Comparison of ENCODE assay signal across 8 cellular contexts in genomic region chr17:42276359-42276608, GRCh38. TPM values are rescaled to one million over a fixed set of nuclear protein-coding genes. Genes with fewer than 3 reads are reported as not detected.
DNase-seq lines count a peak whose midpoint lies in the region; ATAC-seq and TF ChIP-seq lines count a peak whose summit lies in the region.

STAT5B (minus strand) TSS chr17:42276391; CDS start chr17:42232127, 44,264 bp downstream.

- H3K9me3 ChIP-seq in HAP-1 (no peaks in the 10 kb centered on the region), colonic mucosa (no peaks in the 10 kb centered on the region)

- peak within 1 kb of the TSS; percentile 77 to 88 for H3K9ac ChIP-seq in colonic mucosa (ENCODE audit: low read depth in 2 of 2, low read length in 2 of 2)

- H3K4me3 ChIP-seq in GM06990 (replicated peaks; ENCODE audit: low read depth, low read length) (peak within 1 kb of the TSS; percentile 91), HAP-1 (peak within 1 kb of the TSS; percentile 59), colonic mucosa (peak within 1 kb of the TSS; percentile 65)

- H3K36me3 ChIP-seq in GM06990 (ENCODE audit: control insufficient read depth, insufficient read depth, low read length), result no peaks in the 10 kb centered on the region
- H3K36me3 ChIP-seq in HAP-1 (replicated peaks), result no peaks in the 10 kb centered on the region
- no peaks in the 10 kb centered on the region for H3K36me3 ChIP-seq in colonic mucosa

- ATAC-seq in HG03457 (IDR thresholded peaks at IDR 0.05; ENCODE audit: unreplicated experiment), result no peak

- in situ Hi-C loops in HAP-1 (cut with MboI; ENCODE audit: low sequenced_read_pairs), result no loop called here

- intact Hi-C loops in colonic mucosa (cut with DNase I), result no loop called here

- H3K27ac ChIP-seq in colonic mucosa, result peak within 1 kb of the TSS; percentile 76

- TF ChIP-seq CTCF in GM06990 (IDR thresholded peaks at IDR 0.05; ENCODE audit: insufficient read depth, low read length, poor library complexity, severe bottlenecking), result no peak
- TF ChIP-seq CTCF in colonic mucosa (IDR thresholded peaks at IDR 0.05), result no peak

- H3K4me1 ChIP-seq in HAP-1, result peaks cover 15% of the 10 kb centered on the region
- peaks cover 7% of the 10 kb centered on the region for H3K4me1 ChIP-seq in colonic mucosa

- H3K27me3 ChIP-seq in GM06990 (replicated peaks; ENCODE audit: control insufficient read depth, insufficient read depth, low read length) (no peaks in the 10 kb centered on the region), HAP-1 (ENCODE audit: low read depth) (no peaks in the 10 kb centered on the region), colonic mucosa (no peaks in the 10 kb centered on the region)

- DNase-seq in GM06990 (ENCODE audit: extremely low read depth, insufficient read length), result peak; percentile 83
- peak; percentile 52 to 71 for DNase-seq in HAP-1 (ENCODE audit: low spot score in 2 of 2)
- DNase-seq in NCI-H2171 (lab: John Stamatoyannopoulos, UW), result peak; percentile 37
- DNase-seq in activated CD4-positive, alpha-beta T cell treated with anti-CD3 and anti-CD28 coated beads for 48 hours, result peak; percentile 69
- peak; percentile 65 for DNase-seq in colonic mucosa
- DNase-seq in left kidney (ENCODE audit: low read depth, low spot score), result peak; percentile 86
- DNase-seq in stimulated activated CD4-positive, alpha-beta T cell treated with anti-CD3 and anti-CD28 coated beads, Interleukin-2, amount 100 ng/mL, for 48 hours, result peak; percentile 45 to 66

RNA-seq across cellular contexts. Expression of gene STAT5B, which starts in this region (rescaled TPM):
- total RNA-seq in colonic mucosa, result 10 to 100 TPM; 29.3 to 38.4 TPM
